22 cellular contexts compared by ENCODE assay signal in the genomic region with DNA sequence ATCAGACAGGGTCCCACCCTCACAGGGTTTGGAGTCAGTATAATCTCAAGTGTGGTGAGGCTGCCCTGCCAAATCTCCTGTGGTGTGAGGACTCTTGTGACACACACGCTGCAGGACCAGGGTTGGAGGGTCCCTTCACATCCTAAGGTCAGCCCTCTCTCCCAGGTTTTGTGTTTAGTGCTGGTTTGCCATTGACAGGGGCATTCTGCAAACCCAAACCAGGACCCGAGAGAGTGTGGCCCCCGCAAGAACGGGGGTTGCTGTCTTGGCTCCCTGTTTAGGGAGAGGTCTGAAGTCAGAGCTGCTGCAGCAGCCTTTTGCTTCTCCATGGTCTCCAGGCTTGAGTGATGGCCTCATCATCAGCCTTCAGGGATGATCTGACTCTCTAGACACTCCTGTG. TPM values are rescaled to one million over a fixed set of nuclear protein-coding genes. Genes with fewer than 3 reads are reported as not detected.
A peak's percentile ranks its signal among the peaks of the same experiment; 100 is the strongest.
DNase-seq lines count a peak whose midpoint lies in the region; ATAC-seq and TF ChIP-seq lines count a peak whose summit lies in the region.
"Had no signal": no experiment of that assay in that cellular context is flagged by ENCODE, and none has a peak within 500 bp of the region (broad histone marks: within the 10 kb centered on the region; RNA-seq: fewer than 3 reads in every experiment).

No MANE protein-coding gene starts in this region.

- ATAC-seq in activated T-helper 17 cell treated with anti-CD3 and anti-CD28 coated beads, Interleukin-2, amount 50 U/mL, for 72 hours (replicated peaks): no peak

- H4K5ac ChIP-seq in mesendoderm (ENCODE audit: low read length): no peak overlapping the region

- peaks cover 34% of the 10 kb centered on the region for H3K4me1 Mint-ChIP-seq in chondrocyte (ENCODE audit: low read depth)
- H3K4me1 Mint-ChIP-seq in activated T-cell treated with anti-CD3 and anti-CD28 coated beads, Interleukin-2, amount 50 U/mL, for 24 hours (ENCODE audit: low read depth): no peaks in the 10 kb centered on the region
- no peaks in the 10 kb centered on the region for H3K4me1 Mint-ChIP-seq in activated T-helper 17 cell treated with anti-CD3 and anti-CD28 coated beads, Interleukin-2, amount 50 U/mL, for 72 hours

- no peaks in the 10 kb centered on the region for H3K79me1 ChIP-seq in mesendoderm (ENCODE audit: low read length)

- H3K9me3 Mint-ChIP-seq in chondrocyte (ENCODE audit: low read depth): peaks cover 7% of the 10 kb centered on the region
- no peaks in the 10 kb centered on the region for H3K9me3 Mint-ChIP-seq in activated T-cell treated with anti-CD3 and anti-CD28 coated beads, Interleukin-2, amount 50 U/mL, for 24 hours
- H3K9me3 Mint-ChIP-seq in activated T-helper 17 cell treated with anti-CD3 and anti-CD28 coated beads, Interleukin-2, amount 50 U/mL, for 72 hours: no peaks in the 10 kb centered on the region
- H3K9me3 Mint-ChIP-seq: CD4-positive, alpha-beta T cell had no signal

- H3K36me3 Mint-ChIP-seq in chondrocyte (ENCODE audit: low read depth): no peaks in the 10 kb centered on the region
- no peaks in the 10 kb centered on the region for H3K36me3 Mint-ChIP-seq in activated T-cell treated with anti-CD3 and anti-CD28 coated beads, Interleukin-2, amount 50 U/mL, for 24 hours (ENCODE audit: low read depth)
- H3K36me3 Mint-ChIP-seq in activated T-helper 17 cell treated with anti-CD3 and anti-CD28 coated beads, Interleukin-2, amount 50 U/mL, for 72 hours (ENCODE audit: low read depth): no peaks in the 10 kb centered on the region

- H3K4me3 ChIP-seq in right atrium auricular region (no peak overlapping the region), left ventricle myocardium inferior (no peak overlapping the region), mesendoderm (ENCODE audit: low read length) (no peak overlapping the region)

- H3K4me2 ChIP-seq in mesendoderm (ENCODE audit: low read length): no peak overlapping the region

- no peak overlapping the region for H3K9ac ChIP-seq in mesendoderm (ENCODE audit: low read length)

- H2BK5ac ChIP-seq in mesendoderm (ENCODE audit: low read length): no peak overlapping the region

- H3K27ac Mint-ChIP-seq in chondrocyte (ENCODE audit: unreplicated experiment): no peak overlapping the region
- no peak overlapping the region for H3K27ac Mint-ChIP-seq in activated T-cell treated with anti-CD3 and anti-CD28 coated beads, Interleukin-2, amount 50 U/mL, for 24 hours
- H3K27ac Mint-ChIP-seq in activated T-helper 17 cell treated with anti-CD3 and anti-CD28 coated beads, Interleukin-2, amount 50 U/mL, for 72 hours: no peak overlapping the region
- H3K27ac Mint-ChIP-seq: CD4-positive, alpha-beta T cell had no signal

- H3K4me3 Mint-ChIP-seq in chondrocyte (ENCODE audit: unreplicated experiment): no peak overlapping the region
- H3K4me3 Mint-ChIP-seq in activated T-cell treated with anti-CD3 and anti-CD28 coated beads, Interleukin-2, amount 50 U/mL, for 24 hours: no peak overlapping the region
- no peak overlapping the region for H3K4me3 Mint-ChIP-seq in activated T-helper 17 cell treated with anti-CD3 and anti-CD28 coated beads, Interleukin-2, amount 50 U/mL, for 72 hours
- H3K4me3 Mint-ChIP-seq: CD4-positive, alpha-beta T cell had no signal

- H2BK120ac ChIP-seq in mesendoderm (ENCODE audit: low read depth, low read length): no peak overlapping the region

- peak overlapping the region; percentile 33 for H3K18ac ChIP-seq in mesendoderm (ENCODE audit: low read length)

- no peak overlapping the region for H4K8ac ChIP-seq in mesendoderm (ENCODE audit: low read depth, low read length)

- intact Hi-C loops in left ventricle myocardium inferior (cut with micrococcal nuclease): no loop called here

- H3K79me2 ChIP-seq in mesendoderm (ENCODE audit: control insufficient read depth, insufficient read depth, low read length): no peaks in the 10 kb centered on the region

- H3K36me3 ChIP-seq in right atrium auricular region (peaks cover 10% of the 10 kb centered on the region), left ventricle myocardium inferior (peaks cover 48% of the 10 kb centered on the region), mesendoderm (ENCODE audit: control insufficient read depth, insufficient read depth, low read length) (no peaks in the 10 kb centered on the region)

- no peaks in the 10 kb centered on the region for H3K27me3 ChIP-seq in right atrium auricular region
- no peaks in the 10 kb centered on the region for H3K27me3 ChIP-seq in left ventricle myocardium inferior (ENCODE audit: low read depth)
- H3K27me3 ChIP-seq in mesendoderm (ENCODE audit: insufficient read depth, low read length, poor library complexity): no peaks in the 10 kb centered on the region

- no peak overlapping the region for H2BK15ac ChIP-seq in mesendoderm (replicated peaks; ENCODE audit: low read depth)

- H2AK5ac ChIP-seq in mesendoderm (ENCODE audit: low read length): no peak overlapping the region

- no CpG with 5 or more reads among the region's 4 CpGs for WGBS in mesendoderm (ENCODE audit: extremely low coverage, insufficient coverage, low lambda C conversion rate)

- DNase-seq in right atrium auricular region (ENCODE audit: low spot score) (peak; percentile 42), left ventricle myocardium inferior (no peak), chondrocyte (ENCODE audit: low spot score) (peak; percentile 24), mesendoderm (no peak), NCI-H526 treated with DMSO at 0.1 percent for 48 hours (lab: John Stamatoyannopoulos, UW) (no peak)
- no peak for DNase-seq in activated T-cell treated with anti-CD3 and anti-CD28 coated beads, Interleukin-2, amount 50 U/mL, for 24 hours
- DNase-seq: Calu3; CD4-positive, alpha-beta T cell; DMS53; EL; GOT3; KG1; NCI-H1105 treated with DMSO at 0.1 percent for 48 hours; NCI-H1694; NCI-H2081 treated with DMSO at 0.1 percent for 48 hours; NCI-H446 treated with DMSO at 0.1 percent for 48 hours; NCI-H748 treated with DMSO at 0.1 percent for 48 hours; NK-92 treated with Interleukin-12 subunit alpha and Interleukin-12 subunit beta, amount 100 ng/mL, for 24 hours; OCI-M1; SHP77 treated with DMSO at 0.1 percent for 48 hours had no signal

- no peak overlapping the region for H3K27ac ChIP-seq in right atrium auricular region
- H3K27ac ChIP-seq in left ventricle myocardium inferior (replicated peaks): no peak overlapping the region
- H3K27ac ChIP-seq in mesendoderm (ENCODE audit: low read depth, low read length): no peak overlapping the region

- H3K56ac ChIP-seq in mesendoderm (ENCODE audit: low read length): no peak overlapping the region

- H3K4me1 ChIP-seq in right atrium auricular region (no peaks in the 10 kb centered on the region), left ventricle myocardium inferior (peaks cover 17% of the 10 kb centered on the region), mesendoderm (ENCODE audit: control insufficient read depth, low read depth, low read length) (peaks cover 6% of the 10 kb centered on the region)

- no peak overlapping the region for H3K23ac ChIP-seq in mesendoderm (ENCODE audit: low read length)

- no peak overlapping the region for H3K4ac ChIP-seq in mesendoderm (ENCODE audit: low read depth, low read length)

- H3K27me3 Mint-ChIP-seq in chondrocyte (ENCODE audit: low read depth): no peaks in the 10 kb centered on the region
- peaks cover 5% of the 10 kb centered on the region for H3K27me3 Mint-ChIP-seq in activated T-cell treated with anti-CD3 and anti-CD28 coated beads, Interleukin-2, amount 50 U/mL, for 24 hours
- peaks cover 4% of the 10 kb centered on the region for H3K27me3 Mint-ChIP-seq in activated T-helper 17 cell treated with anti-CD3 and anti-CD28 coated beads, Interleukin-2, amount 50 U/mL, for 72 hours
- H3K27me3 Mint-ChIP-seq: CD4-positive, alpha-beta T cell had no signal

- H3K9me3 ChIP-seq in right atrium auricular region (peaks cover 0 to 3% of the 10 kb centered on the region in 2 donors), left ventricle myocardium inferior (replicated peaks) (no peaks in the 10 kb centered on the region)

- TF ChIP-seq CTCF in right atrium auricular region (IDR thresholded peaks at IDR 0.05) (no peak), left ventricle myocardium inferior (IDR thresholded peaks at IDR 0.05; ENCODE audit: borderline replicate concordance) (no peak), chondrocyte (IDR thresholded peaks at IDR 0.05) (no peak)

RNA-seq across cellular contexts. Expression of a gene that starts 14.7 kb away (rescaled TPM):
- 10 to 100 TPM; 76.5 to 80.7 TPM for total RNA-seq in right atrium auricular region
- 115 TPM for total RNA-seq in left ventricle myocardium inferior
- total RNA-seq in chondrocyte: not detected in 3 replicates
- 0.63 TPM for polyA plus RNA-seq in mesendoderm (2013, experiment 1 of 2)
- polyA plus RNA-seq in mesendoderm (2013, experiment 2 of 2): 0.76 TPM
- total RNA-seq in activated T-helper 17 cell treated with anti-CD3 and anti-CD28 coated beads, Interleukin-2, amount 50 U/mL, for 72 hours: not detected
- total RNA-seq: Calu3; CD4-positive, alpha-beta T cell; RPMI7951 had no signal

RNA-seq across cellular contexts. Expression of a gene that starts 25.5 kb away (rescaled TPM):
- total RNA-seq in right atrium auricular region (10 to 100 TPM; 11.5 to 30.2 TPM), left ventricle myocardium inferior (37.2 TPM), chondrocyte (0.56 to 1.9 TPM (median 0.57 TPM) in 3 replicates)
- polyA plus RNA-seq in mesendoderm (2013, experiment 1 of 2): 7.6 TPM
- polyA plus RNA-seq in mesendoderm (2013, experiment 2 of 2): 8.1 TPM
- not detected for total RNA-seq in activated T-helper 17 cell treated with anti-CD3 and anti-CD28 coated beads, Interleukin-2, amount 50 U/mL, for 72 hours
- total RNA-seq: CD4-positive, alpha-beta T cell had no signal

Comparison
In these comparisons a context has a peak if more than half of its experiments do, and no peak if none do; other contexts are left out.
1. DNase-seq: peak in right atrium auricular region (single experiment) and chondrocyte (single experiment); none in left ventricle myocardium inferior (single experiment), mesendoderm (single experiment), activated T-cell treated with anti-CD3 and anti-CD28 coated beads, Interleukin-2, amount 50 U/mL, for 24 hours (single experiment) and NCI-H526 treated with DMSO at 0.1 percent for 48 hours (single experiment).
2. RNA of a gene that starts 14.7 kb away (total RNA-seq): 115 TPM in left ventricle myocardium inferior (single experiment) and 76.5 to 80.7 TPM in right atrium auricular region; not detected in chondrocyte and not detected in activated T-helper 17 cell treated with anti-CD3 and anti-CD28 coated beads, Interleukin-2, amount 50 U/mL, for 72 hours; every median in the first group is over 10 times any median in the second.